ENCODE assay signal across 19 cellular contexts in the genomic region with DNA sequence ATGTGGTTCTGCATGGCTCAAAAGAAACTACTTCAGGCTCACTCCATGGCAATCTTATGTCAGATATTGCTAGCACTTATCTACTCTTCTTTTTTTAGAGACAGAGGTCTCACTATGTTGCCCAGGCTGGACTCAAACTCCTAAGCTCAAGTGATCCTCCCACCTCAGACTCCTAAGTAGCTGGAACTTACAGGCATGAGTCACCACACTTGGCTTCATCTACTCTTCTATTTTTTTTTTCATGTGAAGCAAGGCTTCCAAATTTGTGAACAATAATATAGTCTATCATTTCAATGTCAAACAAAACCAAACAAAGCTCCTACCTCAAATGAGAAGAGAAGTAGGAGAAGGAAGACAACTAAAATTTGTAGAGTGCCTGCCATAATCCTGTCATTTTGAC. TPM values are rescaled to one million over a fixed set of nuclear protein-coding genes. Genes with fewer than 3 reads are reported as not detected.
DNase-seq lines count a peak whose midpoint lies in the region; ATAC-seq and TF ChIP-seq lines count a peak whose summit lies in the region.
"Had no signal": no experiment of that assay in that cellular context is flagged by ENCODE, and none has a peak within 500 bp of the region (broad histone marks: within the 10 kb centered on the region; RNA-seq: fewer than 3 reads in every experiment).

No MANE protein-coding gene starts in this region.

- POLR2A ChIA-PET in activated CD4-positive, alpha-beta T cell treated with anti-CD3 and anti-CD28 coated beads, Interleukin-2, amount 10 ng/mL, durations not matched to agents 7 days and 5 days (lab: Charles Lee) = no interaction called here

- H3K27me3 Mint-ChIP-seq in activated CD4-positive, alpha-beta T cell treated with anti-CD3 and anti-CD28 coated beads, Interleukin-2, amount 10 ng/mL, durations not matched to agents 7 days and 5 days = peaks cover 11% of the 10 kb centered on the region
- H3K27me3 Mint-ChIP-seq in effector memory CD8-positive, alpha-beta T cell = peaks cover 10 to 18% of the 10 kb centered on the region in 2 donors

- no peak overlapping the region for H3K4me3 Mint-ChIP-seq in activated CD4-positive, alpha-beta T cell treated with anti-CD3 and anti-CD28 coated beads, Interleukin-2, amount 10 ng/mL, durations not matched to agents 7 days and 5 days
- H3K4me3 Mint-ChIP-seq in effector memory CD8-positive, alpha-beta T cell = no peak overlapping the region
- H3K4me3 Mint-ChIP-seq: activated CD4-positive, alpha-beta T cell treated with anti-CD3 and anti-CD28 coated beads, Interleukin-2, amount 10 ng/mL, durations not matched to agents 24 days and 14 days; activated T-cell treated with anti-CD3 and anti-CD28 coated beads, Interleukin-2, amount 50 U/mL, for 4 hours had no signal

- DNase-seq in LHCN-M2 (ENCODE audit: low read depth) (peak; percentile 44), astrocyte of the hippocampus (ENCODE audit: low read depth, low spot score) (peak; percentile 40), foreskin fibroblast (peak; percentile 50 to 71)
- no peak for DNase-seq in activated CD4-positive, alpha-beta T cell treated with anti-CD3 and anti-CD28 coated beads, Interleukin-2, amount 10 ng/mL, durations not matched to agents 7 days and 5 days
- DNase-seq in effector memory CD8-positive, alpha-beta T cell = no peak
- DNase-seq: activated T-cell treated with anti-CD3 and anti-CD28 coated beads, Interleukin-2, amount 50 U/mL, for 4 hours; amniotic stem cell; Calu3; dorsolateral prefrontal cortex; kidney; MM.1S; mucosa of descending colon; NCI-H774 had no signal

- H3K4me1 Mint-ChIP-seq in activated CD4-positive, alpha-beta T cell treated with anti-CD3 and anti-CD28 coated beads, Interleukin-2, amount 10 ng/mL, durations not matched to agents 7 days and 5 days = peaks cover 13% of the 10 kb centered on the region
- H3K4me1 Mint-ChIP-seq in effector memory CD8-positive, alpha-beta T cell (ENCODE audit: low read depth in 2 of 2) = no peaks in the 10 kb centered on the region

- 0 out of 2 replicates have a peak, but pooled peaks cover 3% of the 10 kb centered on the region for H3K36me3 ChIP-seq in ACC112 (ENCODE audit: insufficient read depth, low read length)

- no peak for ATAC-seq in GM19351 (IDR thresholded peaks at IDR 0.05; ENCODE audit: unreplicated experiment)
- ATAC-seq in HG03108 (IDR thresholded peaks at IDR 0.05; ENCODE audit: unreplicated experiment) = no peak
- no peak for ATAC-seq in effector memory CD8-positive, alpha-beta T cell (replicated peaks)
- ATAC-seq: activated T-cell treated with anti-CD3 and anti-CD28 coated beads, Interleukin-2, amount 50 U/mL, for 4 hours; mucosa of descending colon; Right ventricle myocardium inferior had no signal

- no peak overlapping the region for H2AFZ ChIP-seq in ACC112 (ENCODE audit: low read length, unreplicated experiment)

- peak overlapping the region; percentile 59 for H3K27ac ChIP-seq in ACC112 (ENCODE audit: low read depth, low read length)
- H3K27ac ChIP-seq: dorsolateral prefrontal cortex had no signal

- no peak overlapping the region for H3K4me3 ChIP-seq in ACC112 (ENCODE audit: low read depth, low read length)
- no peak overlapping the region for H3K4me3 ChIP-seq in foreskin fibroblast (ENCODE audit: low read depth in 1 of 2, low read length in 2 of 2)
- H3K4me3 ChIP-seq: dorsolateral prefrontal cortex, mucosa of descending colon had no signal

- peaks cover 27% of the 10 kb centered on the region for H3K4me1 ChIP-seq in ACC112 (ENCODE audit: control insufficient read depth, insufficient read depth, low read length, unreplicated experiment)

- no peak for TF ChIP-seq CTCF in foreskin fibroblast (IDR thresholded peaks at IDR 0.05; ENCODE audit: low read depth, low read length)

- no peaks in the 10 kb centered on the region for H3K27me3 ChIP-seq in ACC112 (ENCODE audit: insufficient read depth, low read length)
- H3K27me3 ChIP-seq: dorsolateral prefrontal cortex had no signal

- H3K79me2 ChIP-seq in ACC112 (ENCODE audit: control insufficient read depth, insufficient read depth, low read length, unreplicated experiment) = no peaks in the 10 kb centered on the region

- no peak overlapping the region for H3K27ac Mint-ChIP-seq in activated CD4-positive, alpha-beta T cell treated with anti-CD3 and anti-CD28 coated beads, Interleukin-2, amount 10 ng/mL, durations not matched to agents 7 days and 5 days
- no peak overlapping the region for H3K27ac Mint-ChIP-seq in effector memory CD8-positive, alpha-beta T cell
- H3K27ac Mint-ChIP-seq: H9 had no signal

- no peaks in the 10 kb centered on the region for H3K9me3 Mint-ChIP-seq in activated CD4-positive, alpha-beta T cell treated with anti-CD3 and anti-CD28 coated beads, Interleukin-2, amount 10 ng/mL, durations not matched to agents 7 days and 5 days
- H3K9me3 Mint-ChIP-seq in effector memory CD8-positive, alpha-beta T cell = no peaks in the 10 kb centered on the region
- H3K9me3 Mint-ChIP-seq: activated CD4-positive, alpha-beta T cell treated with anti-CD3 and anti-CD28 coated beads, Interleukin-2, amount 10 ng/mL, durations not matched to agents 24 days and 14 days; activated T-cell treated with anti-CD3 and anti-CD28 coated beads, Interleukin-2, amount 50 U/mL, for 4 hours; H9 had no signal

- CTCF ChIA-PET in activated CD4-positive, alpha-beta T cell treated with anti-CD3 and anti-CD28 coated beads, Interleukin-2, amount 10 ng/mL, durations not matched to agents 7 days and 5 days (lab: Charles Lee) = interaction anchor here (0.6 kb wide), 2 partner anchors 10 to 149 kb away, joined by 3 read pairs; no protein-coding TSS in a partner anchor

- no peaks in the 10 kb centered on the region for H3K36me3 Mint-ChIP-seq in activated CD4-positive, alpha-beta T cell treated with anti-CD3 and anti-CD28 coated beads, Interleukin-2, amount 10 ng/mL, durations not matched to agents 7 days and 5 days (ENCODE audit: low read depth)
- H3K36me3 Mint-ChIP-seq in effector memory CD8-positive, alpha-beta T cell (ENCODE audit: insufficient read depth) = no peaks in the 10 kb centered on the region

RNA-seq across cellular contexts. Expression of gene PSEN2, which starts 7.5 kb away (rescaled TPM):
- total RNA-seq in LHCN-M2 (2014; rRNA removed) = 24.2 and 28.0 TPM in 2 replicates
- polyA plus RNA-seq in LHCN-M2 (2012) = 16.0 TPM
- 1 to 10 TPM; 2.0 to 2.9 TPM for total RNA-seq in activated CD4-positive, alpha-beta T cell treated with anti-CD3 and anti-CD28 coated beads, Interleukin-2, amount 10 ng/mL, durations not matched to agents 7 days and 5 days

Comparison
In these comparisons a context has a peak if more than half of its experiments do, and no peak if none do; other contexts are left out.
1. DNase-seq: peak in LHCN-M2 (single experiment), astrocyte of the hippocampus (single experiment) and foreskin fibroblast (2 of 2); none in activated CD4-positive, alpha-beta T cell treated with anti-CD3 and anti-CD28 coated beads, Interleukin-2, amount 10 ng/mL, durations not matched to agents 7 days and 5 days (single experiment) and effector memory CD8-positive, alpha-beta T cell (0 of 3).